In genomic region chr3:113054552-113054951, GRCh38 we compare ENCODE assay signal across 15 cellular contexts.
DNase-seq lines count a peak whose midpoint lies in the region; ATAC-seq and TF ChIP-seq lines count a peak whose summit lies in the region.
"Had no signal": no experiment of that assay in that cellular context is flagged by ENCODE, and none has a peak within 500 bp of the region (broad histone marks: within the 10 kb centered on the region; RNA-seq: fewer than 3 reads in every experiment).

No MANE protein-coding gene starts in this region.

- H3K36me3 Mint-ChIP-seq in stimulated activated effector memory CD8-positive, alpha-beta T cell treated with anti-CD3 and anti-CD28 coated beads, Interleukin-12 subunit alpha, Interleukin-12 subunit beta, amount 100 ng/mL, for 72 hours, result no peaks in the 10 kb centered on the region

- H3K36me3 ChIP-seq in neutrophil, result no peaks in the 10 kb centered on the region

- no peak overlapping the region for H3K4me3 Mint-ChIP-seq in stimulated activated effector memory CD8-positive, alpha-beta T cell treated with anti-CD3 and anti-CD28 coated beads, Interleukin-12 subunit alpha, Interleukin-12 subunit beta, amount 100 ng/mL, for 72 hours
- H3K4me3 Mint-ChIP-seq: endodermal cell had no signal

- DNase-seq in GF-D8 (lab: John Stamatoyannopoulos, UW), result peak; percentile 15
- DNase-seq in NCI-H460 (ENCODE audit: extremely low read depth, low read depth), result peak; percentile 20
- peak; percentile 87 for DNase-seq in epithelial cell of esophagus (ENCODE audit: low read depth)
- DNase-seq in medulla oblongata (ENCODE audit: extremely low spot score), result no peak
- no peak for DNase-seq in stimulated activated CD4-positive, alpha-beta T cell treated with anti-CD3 and anti-CD28 coated beads, Interleukin-15, amount 100 ng/mL, for 24 hours
- DNase-seq in stimulated activated effector memory CD8-positive, alpha-beta T cell treated with anti-CD3 and anti-CD28 coated beads, Interleukin-12 subunit alpha, Interleukin-12 subunit beta, amount 100 ng/mL, for 72 hours (ENCODE audit: low spot score in 2 of 2), result no peak
- DNase-seq in NCI-H1417 treated with DMSO at 0.1 percent for 48 hours (lab: John Stamatoyannopoulos, UW), result no peak
- DNase-seq: activated CD4-positive, alpha-beta T cell treated with anti-CD3 and anti-CD28 coated beads, Interleukin-2, amount 50 U/mL, for 1 hour; body of pancreas; endodermal cell; hypothalamus; T-helper 1 cell; testis had no signal

- H3K27me3 ChIP-seq in neutrophil, result no peaks in the 10 kb centered on the region
- H3K27me3 ChIP-seq: body of pancreas, testis had no signal

- H3K27ac Mint-ChIP-seq in stimulated activated effector memory CD8-positive, alpha-beta T cell treated with anti-CD3 and anti-CD28 coated beads, Interleukin-12 subunit alpha, Interleukin-12 subunit beta, amount 100 ng/mL, for 72 hours, result no peak overlapping the region
- H3K27ac Mint-ChIP-seq: activated T-helper 2 cell treated with anti-CD3 and anti-CD28 coated beads, Interferon-gamma antibody, Interleukin-2, Interleukin-4, amounts not matched to agents 10 μg/mL and 5 μg/mL and 100 μg/mL, durations not matched to agents 14 hours and 24 hours and 36 hours; endodermal cell had no signal

- H3K9me3 Mint-ChIP-seq in stimulated activated effector memory CD8-positive, alpha-beta T cell treated with anti-CD3 and anti-CD28 coated beads, Interleukin-12 subunit alpha, Interleukin-12 subunit beta, amount 100 ng/mL, for 72 hours, result no peaks in the 10 kb centered on the region
- H3K9me3 Mint-ChIP-seq: activated T-helper 2 cell treated with anti-CD3 and anti-CD28 coated beads, Interferon-gamma antibody, Interleukin-2, Interleukin-4, amounts not matched to agents 10 μg/mL and 5 μg/mL and 100 μg/mL, durations not matched to agents 14 hours and 24 hours and 36 hours; endodermal cell had no signal

- H3K9me3 ChIP-seq in neutrophil, result no peaks in the 10 kb centered on the region
- H3K9me3 ChIP-seq: body of pancreas, testis had no signal

- TF ChIP-seq CTCF in epithelial cell of esophagus (IDR thresholded peaks at IDR 0.05; ENCODE audit: insufficient read depth, low read depth, low read length, missing control alignments) (peak; percentile 42), neutrophil (IDR thresholded peaks at IDR 0.05) (no peak)

- H3K4me1 ChIP-seq in neutrophil (ENCODE audit: control insufficient read depth in 1 of 2, insufficient read depth in 1 of 2, low read depth in 1 of 2, low read length in 1 of 2), result peaks cover 17 to 23% of the 10 kb centered on the region in 2 experiments

- no peak overlapping the region for H3K4me3 ChIP-seq in epithelial cell of esophagus (ENCODE audit: low read length)
- no peak overlapping the region for H3K4me3 ChIP-seq in neutrophil (ENCODE audit: low read depth in 1 of 2, low read length in 1 of 2)
- H3K4me3 ChIP-seq: body of pancreas, testis had no signal

- peak overlapping the region; percentile 45 for H3K27ac ChIP-seq in neutrophil
- H3K27ac ChIP-seq: body of pancreas, testis had no signal

- ATAC-seq in stimulated activated effector memory CD8-positive, alpha-beta T cell treated with anti-CD3 and anti-CD28 coated beads, Interleukin-12 subunit alpha, Interleukin-12 subunit beta, amount 100 ng/mL, for 72 hours, result no peak
- ATAC-seq: body of pancreas had no signal

- H3K4me1 Mint-ChIP-seq in stimulated activated effector memory CD8-positive, alpha-beta T cell treated with anti-CD3 and anti-CD28 coated beads, Interleukin-12 subunit alpha, Interleukin-12 subunit beta, amount 100 ng/mL, for 72 hours, result no peaks in the 10 kb centered on the region

Comparison
In these comparisons a context has a peak if more than half of its experiments do, and no peak if none do; other contexts are left out.
1. DNase-seq: peak in GF-D8 (single experiment), NCI-H460 (single experiment) and epithelial cell of esophagus (single experiment); none in medulla oblongata (single experiment), stimulated activated CD4-positive, alpha-beta T cell treated with anti-CD3 and anti-CD28 coated beads, Interleukin-15, amount 100 ng/mL, for 24 hours (single experiment), stimulated activated effector memory CD8-positive, alpha-beta T cell treated with anti-CD3 and anti-CD28 coated beads, Interleukin-12 subunit alpha, Interleukin-12 subunit beta, amount 100 ng/mL, for 72 hours (0 of 2) and NCI-H1417 treated with DMSO at 0.1 percent for 48 hours (single experiment).